ENCODE assay signal across 8 cellular contexts in the genomic region with DNA sequence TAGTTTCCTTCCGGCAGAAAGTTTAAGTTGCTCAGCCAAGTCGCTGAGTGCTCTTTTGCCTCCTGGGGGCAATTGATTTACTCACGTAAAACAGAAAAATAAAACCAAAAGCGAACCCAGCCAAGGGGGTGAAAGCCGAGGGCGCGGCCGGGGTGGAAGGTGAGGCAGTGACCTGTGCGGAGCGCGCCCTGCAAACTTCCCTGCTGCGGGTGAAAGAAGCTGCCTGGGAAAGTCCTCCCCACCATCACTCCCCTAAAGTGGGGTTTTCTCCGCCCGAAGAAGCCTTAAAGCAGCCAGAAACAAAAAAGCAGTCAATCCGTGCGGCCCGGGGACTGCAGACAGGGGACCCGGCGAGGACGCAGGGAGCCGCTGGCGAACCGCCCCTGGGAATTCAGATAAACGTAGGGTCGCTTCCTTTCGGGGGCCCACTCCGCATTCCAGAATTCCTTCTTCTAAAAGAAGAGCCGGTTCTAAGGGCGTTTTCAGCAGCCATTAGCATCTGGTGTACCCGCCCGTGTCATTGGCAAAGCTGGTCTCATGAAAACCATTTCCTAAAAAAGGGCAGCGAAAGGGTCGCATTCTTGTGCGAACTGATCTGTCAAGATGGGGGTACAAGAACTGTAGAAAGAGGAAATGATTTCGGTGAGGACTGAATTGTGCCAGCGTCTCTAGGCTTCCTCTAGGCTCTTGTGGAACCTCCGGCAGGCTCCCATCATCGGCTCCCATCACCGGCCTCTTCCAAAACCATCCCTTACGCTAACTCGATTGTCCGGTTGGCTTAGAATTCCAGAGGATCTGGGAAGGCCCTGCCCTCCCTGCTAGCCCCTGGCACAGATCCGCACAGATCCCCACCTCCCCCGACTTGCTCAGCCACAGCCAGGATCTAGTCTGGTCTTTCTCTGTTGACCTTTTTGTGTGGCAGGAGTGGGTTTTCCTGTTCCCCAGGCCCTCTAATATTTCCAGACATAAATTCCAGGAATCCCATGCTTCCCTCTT. TPM values are rescaled to one million over a fixed set of nuclear protein-coding genes. Genes with fewer than 3 reads are reported as not detected.
DNase-seq lines count a peak whose midpoint lies in the region; ATAC-seq and TF ChIP-seq lines count a peak whose summit lies in the region.

No MANE protein-coding gene starts in this region.

- TF ChIP-seq EP300 in sigmoid colon (IDR thresholded peaks at IDR 0.05), result no peak

- no peaks in the 10 kb centered on the region for H3K36me3 Mint-ChIP-seq in activated naive CD8-positive, alpha-beta T cell treated with anti-CD3 and anti-CD28 coated beads, Interleukin-2, amount 10 ng/mL, durations not matched to agents 7 days and 5 days

- H3K36me3 ChIP-seq in HAP-1 (replicated peaks) (no peaks in the 10 kb centered on the region), sigmoid colon (no peaks in the 10 kb centered on the region)

- peaks cover 10% of the 10 kb centered on the region for H3K4me1 ChIP-seq in HAP-1
- H3K4me1 ChIP-seq in sigmoid colon, result peaks cover 0 to 59% (median 32%) of the 10 kb centered on the region in 4 donors

- peaks cover 22% of the 10 kb centered on the region for H3K4me1 Mint-ChIP-seq in activated naive CD8-positive, alpha-beta T cell treated with anti-CD3 and anti-CD28 coated beads, Interleukin-2, amount 10 ng/mL, durations not matched to agents 7 days and 5 days

- WGBS in sigmoid colon, 2 donors, result 12 to 17% methylated on average over 44 of the region's 44 CpGs

- no peak overlapping the region for H3K27ac Mint-ChIP-seq in activated naive CD8-positive, alpha-beta T cell treated with anti-CD3 and anti-CD28 coated beads, Interleukin-2, amount 10 ng/mL, durations not matched to agents 7 days and 5 days

- peak in 1 of 2 donors; percentile 22 for TF ChIP-seq POLR2A in sigmoid colon (IDR thresholded peaks at IDR 0.05)

- peak overlapping the region; percentile 81 for H3K4me3 Mint-ChIP-seq in activated naive CD8-positive, alpha-beta T cell treated with anti-CD3 and anti-CD28 coated beads, Interleukin-2, amount 10 ng/mL, durations not matched to agents 7 days and 5 days

- TF ChIP-seq CTCF in AG10803 (conservative IDR thresholded peaks at IDR 0.05; ENCODE audit: low read length) (no peak), sigmoid colon (IDR thresholded peaks at IDR 0.05) (no peak)

- no peaks in the 10 kb centered on the region for H3K9me3 ChIP-seq in HAP-1
- no peaks in the 10 kb centered on the region for H3K9me3 ChIP-seq in sigmoid colon

- DNase-seq in AG10803 (ENCODE audit: low read depth) (peak; percentile 57), HAP-1 (ENCODE audit: low spot score in 2 of 2) (peak in 1 of 2 experiments; percentile 33), iPS DF 4.7 (ENCODE audit: extremely low read depth, low spot score) (peak; percentile 22), sigmoid colon (peak; percentile 66), 8988T (no peak)
- DNase-seq in activated naive CD8-positive, alpha-beta T cell treated with anti-CD3 and anti-CD28 coated beads, Interleukin-2, amount 10 ng/mL, durations not matched to agents 7 days and 5 days, result peak; percentile 32
- DNase-seq in activated CD8-positive, alpha-beta memory T cell treated with anti-CD3 and anti-CD28 coated beads, Interleukin-2, amount 50 U/mL, for 48 hours, result no peak
- no peak for DNase-seq in stimulated activated CD4-positive, alpha-beta T cell treated with anti-CD3 and anti-CD28 coated beads, Interleukin-4, amount 100 ng/mL, for 24 hours

- H3K4me3 ChIP-seq in AG10803 (ENCODE audit: low read length) (peak overlapping the region; percentile 80), HAP-1 (peak overlapping the region; percentile 72), sigmoid colon (peak overlapping the region; percentile 82 to 98 (median 88))

- H3K27ac ChIP-seq in sigmoid colon, result peak overlapping the region; percentile 93 to 98 (median 94)

- POLR2A ChIA-PET in activated naive CD8-positive, alpha-beta T cell treated with anti-CD3 and anti-CD28 coated beads, Interleukin-2, amount 10 ng/mL, durations not matched to agents 7 days and 5 days (lab: Charles Lee), result no interaction called here

- no peak for ATAC-seq in activated naive CD8-positive, alpha-beta T cell treated with anti-CD3 and anti-CD28 coated beads, Interleukin-2, amount 10 ng/mL, durations not matched to agents 7 days and 5 days (ENCODE audit: low read depth)

- intact Hi-C loops in sigmoid colon (cut with DNase I), result loop anchor here (2.0 to 5.0 kb wide), 7 partner anchors 63 to 813 kb away; a partner anchor contains a TSS

- peaks cover 89% of the 10 kb centered on the region for H3K27me3 Mint-ChIP-seq in activated naive CD8-positive, alpha-beta T cell treated with anti-CD3 and anti-CD28 coated beads, Interleukin-2, amount 10 ng/mL, durations not matched to agents 7 days and 5 days

- in situ Hi-C loops in HAP-1 (cut with MboI; ENCODE audit: low sequenced_read_pairs), result no loop called here

- H3K27me3 ChIP-seq in HAP-1 (ENCODE audit: low read depth) (no peaks in the 10 kb centered on the region), sigmoid colon (no peaks in the 10 kb centered on the region)

- H3K9me3 Mint-ChIP-seq in activated naive CD8-positive, alpha-beta T cell treated with anti-CD3 and anti-CD28 coated beads, Interleukin-2, amount 10 ng/mL, durations not matched to agents 7 days and 5 days, result no peaks in the 10 kb centered on the region

RNA-seq across cellular contexts. Expression of a gene that starts 1.1 kb away (rescaled TPM):
- 1 to 10 TPM in 1 of 2 experiments, under 1 TPM in 1; 0.94 to 3.6 TPM for total RNA-seq in activated naive CD8-positive, alpha-beta T cell treated with anti-CD3 and anti-CD28 coated beads, Interleukin-2, amount 10 ng/mL, durations not matched to agents 7 days and 5 days
- total RNA-seq in sigmoid colon, result 10 to 100 TPM; 52.0 to 74.6 (median 65.9) TPM
- 10 to 100 TPM; 16.2 to 22.2 (median 21.8) TPM for polyA plus RNA-seq in sigmoid colon

Comparison
In these comparisons a context has a peak if more than half of its experiments do, and no peak if none do; other contexts are left out.
1. DNase-seq: peak in AG10803 (single experiment), activated naive CD8-positive, alpha-beta T cell treated with anti-CD3 and anti-CD28 coated beads, Interleukin-2, amount 10 ng/mL, durations not matched to agents 7 days and 5 days (single experiment), iPS DF 4.7 (single experiment) and sigmoid colon (single experiment); none in activated CD8-positive, alpha-beta memory T cell treated with anti-CD3 and anti-CD28 coated beads, Interleukin-2, amount 50 U/mL, for 48 hours (single experiment), stimulated activated CD4-positive, alpha-beta T cell treated with anti-CD3 and anti-CD28 coated beads, Interleukin-4, amount 100 ng/mL, for 24 hours (single experiment) and 8988T (single experiment).
2. RNA of a gene that starts 1.1 kb away (total RNA-seq): 52.0 to 74.6 TPM in sigmoid colon; 0.94 to 3.6 TPM in activated naive CD8-positive, alpha-beta T cell treated with anti-CD3 and anti-CD28 coated beads, Interleukin-2, amount 10 ng/mL, durations not matched to agents 7 days and 5 days; every median in the first group is over 10 times any median in the second.
3. Peak in every context shown above with its lines, with median percentiles within 50 percentile points of each other: H3K4me3 ChIP-seq.